In genomic region chr2:189783451-189783926, GRCh38 we compare ENCODE assay signal across 1 cellular context.
TF ChIP-seq lines count a peak whose summit lies in the region.

No MANE protein-coding gene starts in this region.

TF ChIP-seq in HepG2, 621 proteins besides CTCF, POLR2A, EP300 and RAD21 (continued from another document):
- TF ChIP-seq HMGXB3 (CRISPR knock-in tag; IDR thresholded peaks at IDR 0.05; ENCODE audit: borderline replicate concordance) = peak; percentile 19; the same call in 1 of the 2 replicates
- peak; percentile 96; the same call in 1 of the 2 replicates for TF ChIP-seq RNF219 (CRISPR knock-in tag; IDR thresholded peaks at IDR 0.05)
- 0 out of 2 replicates have a peak, but pooled peaks have one; percentile 1 for TF ChIP-seq ZNF747 (CRISPR knock-in tag; IDR thresholded peaks at IDR 0.05; ENCODE audit: borderline replicate concordance)
- no peak for TF ChIP-seq ZSCAN29 (CRISPR knock-in tag; conservative IDR thresholded peaks at IDR 0.05)
- peak; percentile 94 for TF ChIP-seq MTF2 (CRISPR knock-in tag; IDR thresholded peaks at IDR 0.05; ENCODE audit: borderline replicate concordance)
- no peak for TF ChIP-seq MXI1 (IDR thresholded peaks at IDR 0.05; ENCODE audit: borderline replicate concordance, low read depth, low read length)
- TF ChIP-seq ETV5 (CRISPR knock-in tag; IDR thresholded peaks at IDR 0.05; ENCODE audit: borderline replicate concordance) = peak; percentile 24; the same call in 1 of the 2 replicates
- TF ChIP-seq ATAD3A (CRISPR knock-in tag; IDR thresholded peaks at IDR 0.05) = no peak
- peak; percentile 43; the same call in 1 of the 2 replicates for TF ChIP-seq GABPA (IDR thresholded peaks at IDR 0.05; ENCODE audit: low read depth, low read length)
- peak; percentile 88 for TF ChIP-seq GABPA (CRISPR knock-in tag; IDR thresholded peaks at IDR 0.05; ENCODE audit: low read depth)
- TF ChIP-seq ZBTB21 (CRISPR knock-in tag; IDR thresholded peaks at IDR 0.05) = no peak
- TF ChIP-seq ZFP36L2 (CRISPR knock-in tag; IDR thresholded peaks at IDR 0.05) = peak; percentile 60; the same call in 1 of the 2 replicates
TF ChIP-seq in HepG2: peak in this region for 40.
